8 cellular contexts compared by ENCODE assay signal in genomic region chr10:71772832-71773220, GRCh38. TPM values are rescaled to one million over a fixed set of nuclear protein-coding genes. Genes with fewer than 3 reads are reported as not detected.
DNase-seq lines count a peak whose midpoint lies in the region; ATAC-seq and TF ChIP-seq lines count a peak whose summit lies in the region.

No MANE protein-coding gene starts in this region.

- DNase-seq in CD8-positive, alpha-beta T cell: peak in 1 of 7 experiments; percentile 67
- DNase-seq in SJCRH30: no peak
- DNase-seq in NCI-H146 (lab: John Stamatoyannopoulos, UW): no peak
- no peak for DNase-seq in nucleus accumbens (lab: John Stamatoyannopoulos, UW)
- DNase-seq in NCI-H526 treated with DMSO at 0.1 percent for 48 hours (lab: John Stamatoyannopoulos, UW): no peak

- WGBS in esophagus, 2 donors: 11 to 26% methylated on average over 4 of the region's 4 CpGs

- intact Hi-C loops in CD8-positive, alpha-beta T cell (cut with DNase I, micrococcal nuclease): loop anchor here (1.0 to 5.0 kb wide), 12 partner anchors 24 to 919 kb away; partner anchors contain the start of genes MCU (in 1 of the 2) and PSAP (in 1 of the 2)

- TF ChIP-seq CTCF in CD8-positive, alpha-beta T cell (IDR thresholded peaks at IDR 0.05): no peak
- no peak for TF ChIP-seq CTCF in neutrophil (IDR thresholded peaks at IDR 0.05)

- no peaks in the 10 kb centered on the region for H3K27me3 Mint-ChIP-seq in CD8-positive, alpha-beta T cell (ENCODE audit: low read depth)

- H3K4me3 ChIP-seq in CD8-positive, alpha-beta T cell (ENCODE audit: low read depth, low read length): peak overlapping the region; percentile 88
- H3K4me3 ChIP-seq in SJCRH30 (peak overlapping the region; percentile 58), esophagus (ENCODE audit: low read depth in 1 of 2, low read length in 2 of 2) (peak overlapping the region; percentile 79 to 88), neutrophil (ENCODE audit: low read depth in 1 of 2, low read length in 1 of 2) (peak overlapping the region; percentile 99 to 100)

- POLR2A ChIA-PET in CD8-positive, alpha-beta T cell (lab: Charles Lee): interaction anchor here (0.9 to 14.9 kb wide), 16 partner anchors 9 to 78 kb away, joined by 3 to 300 read pairs (median 14); partner anchors contain the start of gene PSAP

- peaks cover 45% of the 10 kb centered on the region for H3K36me3 Mint-ChIP-seq in CD8-positive, alpha-beta T cell

- no peaks in the 10 kb centered on the region for H3K36me3 ChIP-seq in CD8-positive, alpha-beta T cell (ENCODE audit: insufficient read depth, low read length)
- no peaks in the 10 kb centered on the region for H3K36me3 ChIP-seq in SJCRH30
- H3K36me3 ChIP-seq in esophagus (ENCODE audit: control insufficient read depth in 2 of 2, insufficient read depth in 2 of 2, low read length in 1 of 2): peaks cover 0 to 3% of the 10 kb centered on the region in 2 donors
- peaks cover 50% of the 10 kb centered on the region for H3K36me3 ChIP-seq in neutrophil

- H3K27me3 ChIP-seq in CD8-positive, alpha-beta T cell (ENCODE audit: insufficient read depth, low read length): no peaks in the 10 kb centered on the region
- H3K27me3 ChIP-seq in SJCRH30 (no peaks in the 10 kb centered on the region), esophagus (ENCODE audit: control insufficient read depth in 1 of 2, insufficient read depth in 2 of 2, low read length in 2 of 2) (no peaks in the 10 kb centered on the region), neutrophil (no peaks in the 10 kb centered on the region)

- CTCF ChIA-PET in CD8-positive, alpha-beta T cell (lab: Charles Lee): interaction anchor here (0.5 to 16.6 kb wide), 24 partner anchors 9 to 454 kb away, joined by 3 to 242 read pairs (median 6); partner anchors contain the start of genes PSAP and SLC29A3

- H3K4me1 ChIP-seq in CD8-positive, alpha-beta T cell (ENCODE audit: insufficient read depth, low read length): peaks cover 67% of the 10 kb centered on the region
- H3K4me1 ChIP-seq in SJCRH30: peaks cover 26% of the 10 kb centered on the region
- H3K4me1 ChIP-seq in esophagus (ENCODE audit: control insufficient read depth in 2 of 2, insufficient read depth in 2 of 2, low read length in 1 of 2): peaks cover 16 to 33% of the 10 kb centered on the region in 2 donors
- H3K4me1 ChIP-seq in neutrophil (ENCODE audit: control insufficient read depth in 1 of 2, insufficient read depth in 1 of 2, low read depth in 1 of 2, low read length in 1 of 2): peaks cover 74 to 87% of the 10 kb centered on the region in 2 experiments

- no peaks in the 10 kb centered on the region for H3K9me3 ChIP-seq in CD8-positive, alpha-beta T cell (ENCODE audit: low read length)
- no peaks in the 10 kb centered on the region for H3K9me3 ChIP-seq in SJCRH30 (replicated peaks)
- no peaks in the 10 kb centered on the region for H3K9me3 ChIP-seq in esophagus (ENCODE audit: control insufficient read depth in 2 of 2, insufficient read depth in 1 of 2, low read depth in 1 of 2, low read length in 1 of 2)
- no peaks in the 10 kb centered on the region for H3K9me3 ChIP-seq in neutrophil

- peak overlapping the region; percentile 95 for H3K4me3 Mint-ChIP-seq in CD8-positive, alpha-beta T cell

- peak overlapping the region; percentile 80 for H3K27ac ChIP-seq in CD8-positive, alpha-beta T cell (ENCODE audit: low read depth, low read length)
- peak overlapping the region; percentile 64; the same call in 1 of the 2 replicates for H3K27ac ChIP-seq in SJCRH30
- H3K27ac ChIP-seq in esophagus (ENCODE audit: low read depth in 2 of 2, low read length in 1 of 2): peak overlapping the region; percentile 97
- H3K27ac ChIP-seq in neutrophil: peak overlapping the region; percentile 99

- H3K9me3 Mint-ChIP-seq in CD8-positive, alpha-beta T cell: no peaks in the 10 kb centered on the region

- ATAC-seq in CD8-positive, alpha-beta T cell: no peak
- ATAC-seq in HG03280 (IDR thresholded peaks at IDR 0.05; ENCODE audit: unreplicated experiment): no peak

- peak overlapping the region; percentile 92 for H3K27ac Mint-ChIP-seq in CD8-positive, alpha-beta T cell

- H3K4me1 Mint-ChIP-seq in CD8-positive, alpha-beta T cell (ENCODE audit: low read depth): peaks cover 79% of the 10 kb centered on the region

RNA-seq across cellular contexts. Expression of gene VSIR, which starts 0.5 kb away (rescaled TPM):
- total RNA-seq in CD8-positive, alpha-beta T cell: 10 to 100 TPM; 57.3 to 61.7 TPM
- 2.6 and 3.4 TPM in 2 replicates for total RNA-seq in SJCRH30 (2014; rRNA removed; shearing (Covaris generic))
- 10 to 100 TPM; 26.6 to 41.9 TPM for polyA plus RNA-seq in esophagus

RNA-seq across cellular contexts. Expression of gene C10orf105, which starts 53.2 kb away (rescaled TPM):
- under 1 TPM; 0.14 to 0.33 TPM for total RNA-seq in CD8-positive, alpha-beta T cell
- not detected in 2 replicates for total RNA-seq in SJCRH30 (2014; rRNA removed; shearing (Covaris generic))
- under 1 TPM; 0.02 to 0.04 TPM for polyA plus RNA-seq in esophagus

Comparison
In these comparisons a context has a peak if more than half of its experiments do, and no peak if none do; other contexts are left out.
1. RNA of gene VSIR, which starts 0.5 kb away (total RNA-seq): 57.3 to 61.7 TPM in CD8-positive, alpha-beta T cell; 2.6 to 3.4 TPM in SJCRH30; every median in the first group is over 10 times any median in the second.
2. Peak in every context shown above with its lines, with median percentiles within 50 percentile points of each other: H3K27ac ChIP-seq and H3K4me3 ChIP-seq.